ENCODE assay signal across 9 cellular contexts in genomic region chr9:91395553-91396470, GRCh38. TPM values are rescaled to one million over a fixed set of nuclear protein-coding genes. Genes with fewer than 3 reads are reported as not detected.
DNase-seq lines count a peak whose midpoint lies in the region; ATAC-seq and TF ChIP-seq lines count a peak whose summit lies in the region.
"Had no signal": no experiment of that assay in that cellular context is flagged by ENCODE, and none has a peak within 500 bp of the region (broad histone marks: within the 10 kb centered on the region; RNA-seq: fewer than 3 reads in every experiment).

No MANE protein-coding gene starts in this region.

- no peaks in the 10 kb centered on the region for H3K9me3 Mint-ChIP-seq in activated T-cell treated with anti-CD3 and anti-CD28 coated beads, Interleukin-2, amount 50 U/mL, for 72 hours
- no peaks in the 10 kb centered on the region for H3K9me3 Mint-ChIP-seq in naive thymus-derived CD4-positive, alpha-beta T cell

- intact Hi-C loops in naive thymus-derived CD4-positive, alpha-beta T cell (cut with micrococcal nuclease), result loop anchor here in 1 of 2 donors (2.0 kb wide), 2 partner anchors 23 to 35 kb away; partner anchors contain the start of gene AUH

- CTCF ChIA-PET in naive thymus-derived CD4-positive, alpha-beta T cell (lab: Charles Lee), result interaction anchor here (0.9 kb wide), 1 partner anchor 35 kb away, joined by 3 read pairs; no protein-coding TSS in a partner anchor

- no peaks in the 10 kb centered on the region for H3K9me3 ChIP-seq in naive thymus-derived CD4-positive, alpha-beta T cell (ENCODE audit: control insufficient read depth in 2 of 3, low read length in 3 of 3)

- H3K27ac Mint-ChIP-seq in activated T-cell treated with anti-CD3 and anti-CD28 coated beads, Interleukin-2, amount 50 U/mL, for 72 hours, result peak overlapping the region; percentile 85
- H3K27ac Mint-ChIP-seq in naive thymus-derived CD4-positive, alpha-beta T cell, result peak overlapping the region in 1 of 9 donors; percentile 77

- H3K4me1 ChIP-seq in naive thymus-derived CD4-positive, alpha-beta T cell (ENCODE audit: control insufficient read depth in 2 of 2, insufficient read depth in 2 of 2, low read length in 2 of 2), result no peaks in the 10 kb centered on the region

- H3K4me3 Mint-ChIP-seq in activated T-cell treated with anti-CD3 and anti-CD28 coated beads, Interleukin-2, amount 50 U/mL, for 72 hours, result peak overlapping the region; percentile 68 to 78
- peak overlapping the region in 1 of 10 donors; percentile 68 for H3K4me3 Mint-ChIP-seq in naive thymus-derived CD4-positive, alpha-beta T cell

- in situ Hi-C loops in GM13977 (cut with MboI; ENCODE audit: low pct_unique_long_range_greater_than_20kb, low sequenced_read_pairs, unreplicated experiment), result no loop called here

- peak; percentile 69 for ATAC-seq in HG03432 (IDR thresholded peaks at IDR 0.05; ENCODE audit: unreplicated experiment)
- peak; percentile 71 to 74 for ATAC-seq in activated T-cell treated with anti-CD3 and anti-CD28 coated beads, Interleukin-2, amount 50 U/mL, for 72 hours (replicated peaks in 1 of 2)
- ATAC-seq in naive thymus-derived CD4-positive, alpha-beta T cell, result peak; percentile 27
- no peak for ATAC-seq in HG03025 (IDR thresholded peaks at IDR 0.05; ENCODE audit: low FRiP score, unreplicated experiment)
- no peak for ATAC-seq in GM21528 (IDR thresholded peaks at IDR 0.05; ENCODE audit: low FRiP score, unreplicated experiment)

- no peaks in the 10 kb centered on the region for H3K27me3 ChIP-seq in naive thymus-derived CD4-positive, alpha-beta T cell (ENCODE audit: control insufficient read depth in 2 of 2, insufficient read depth in 2 of 2, low read length in 2 of 2)

- POLR2A ChIA-PET in naive thymus-derived CD4-positive, alpha-beta T cell (lab: Charles Lee), result no interaction called here

- no peak overlapping the region for H3K4me3 ChIP-seq in naive thymus-derived CD4-positive, alpha-beta T cell (ENCODE audit: low read length)

- DNase-seq in GM13977 (ENCODE audit: low spot score) (peak; percentile 44), RKO (ENCODE audit: low spot score) (no peak), NCI-H345 (lab: John Stamatoyannopoulos, UW) (no peak)
- peak; percentile 28 to 41 for DNase-seq in activated T-cell treated with anti-CD3 and anti-CD28 coated beads, Interleukin-2, amount 50 U/mL, for 72 hours
- DNase-seq in naive thymus-derived CD4-positive, alpha-beta T cell, result peak in 1 of 9 donors; percentile 32
- DNase-seq: aorta had no signal

- no peak overlapping the region for H3K27ac ChIP-seq in naive thymus-derived CD4-positive, alpha-beta T cell (ENCODE audit: low read depth, low read length)

- H3K27me3 Mint-ChIP-seq in activated T-cell treated with anti-CD3 and anti-CD28 coated beads, Interleukin-2, amount 50 U/mL, for 72 hours (ENCODE audit: low read depth), result peaks cover 8% of the 10 kb centered on the region
- H3K27me3 Mint-ChIP-seq in naive thymus-derived CD4-positive, alpha-beta T cell, result peaks cover 0 to 3% (median 0%) of the 10 kb centered on the region in 5 donors

- H3K4me1 Mint-ChIP-seq in activated T-cell treated with anti-CD3 and anti-CD28 coated beads, Interleukin-2, amount 50 U/mL, for 72 hours (ENCODE audit: low read depth), result peaks cover 22% of the 10 kb centered on the region
- H3K4me1 Mint-ChIP-seq in naive thymus-derived CD4-positive, alpha-beta T cell, result peaks cover 0 to 20% (median 0%) of the 10 kb centered on the region in 7 donors

- TF ChIP-seq CTCF in GM13977 (IDR thresholded peaks at IDR 0.05; ENCODE audit: extremely low read depth, insufficient read depth, missing control alignments), result no peak

- no peaks in the 10 kb centered on the region for H3K36me3 ChIP-seq in naive thymus-derived CD4-positive, alpha-beta T cell (ENCODE audit: control insufficient read depth in 2 of 3, insufficient read depth in 3 of 3, low read length in 3 of 3)

- H3K36me3 Mint-ChIP-seq in activated T-cell treated with anti-CD3 and anti-CD28 coated beads, Interleukin-2, amount 50 U/mL, for 72 hours (ENCODE audit: insufficient read depth in 2 of 2), result no peaks in the 10 kb centered on the region
- peaks cover 0 to 6% (median 0%) of the 10 kb centered on the region in 5 donors for H3K36me3 Mint-ChIP-seq in naive thymus-derived CD4-positive, alpha-beta T cell

RNA-seq across cellular contexts. Expression of gene NFIL3, which starts 27.8 kb away (rescaled TPM):
- 100 to 1,000 TPM; 208 to 246 TPM for total RNA-seq in activated T-cell treated with anti-CD3 and anti-CD28 coated beads, Interleukin-2, amount 50 U/mL, for 72 hours
- total RNA-seq in naive thymus-derived CD4-positive, alpha-beta T cell, result 10 to 100 TPM in 3 of 5 experiments, 1 to 10 TPM in 2; 3.1 to 81.1 (median 32.5) TPM
- polyA plus RNA-seq in naive thymus-derived CD4-positive, alpha-beta T cell, result 1 to 10 TPM in 1 of 2 donors, under 1 TPM in 1; 0.33 to 1.3 TPM

RNA-seq across cellular contexts. Expression of gene AUH, which starts 34.1 kb away (rescaled TPM):
- 10 to 100 TPM; 71.5 to 85.8 TPM for total RNA-seq in activated T-cell treated with anti-CD3 and anti-CD28 coated beads, Interleukin-2, amount 50 U/mL, for 72 hours
- total RNA-seq in naive thymus-derived CD4-positive, alpha-beta T cell, result 10 to 100 TPM; 17.2 to 30.1 (median 25.9) TPM
- 10 to 100 TPM; 11.6 to 12.1 TPM for polyA plus RNA-seq in naive thymus-derived CD4-positive, alpha-beta T cell

Comparison
In these comparisons a context has a peak if more than half of its experiments do, and no peak if none do; other contexts are left out.
1. DNase-seq: peak in GM13977 (single experiment) and activated T-cell treated with anti-CD3 and anti-CD28 coated beads, Interleukin-2, amount 50 U/mL, for 72 hours (2 of 2); none in RKO (single experiment) and NCI-H345 (single experiment).
2. ATAC-seq: peak in HG03432 (single experiment), activated T-cell treated with anti-CD3 and anti-CD28 coated beads, Interleukin-2, amount 50 U/mL, for 72 hours (2 of 2) and naive thymus-derived CD4-positive, alpha-beta T cell (single experiment); none in HG03025 (single experiment) and GM21528 (single experiment).